In genomic region chr19:18699403-18700054, GRCh38 we compare ENCODE assay signal across 11 cellular contexts. TPM values are rescaled to one million over a fixed set of nuclear protein-coding genes. Genes with fewer than 3 reads are reported as not detected.
DNase-seq lines count a peak whose midpoint lies in the region; ATAC-seq and TF ChIP-seq lines count a peak whose summit lies in the region.
"Had no signal": no experiment of that assay in that cellular context is flagged by ENCODE, and none has a peak within 500 bp of the region (broad histone marks: within the 10 kb centered on the region; RNA-seq: fewer than 3 reads in every experiment).

No MANE protein-coding gene starts in this region.

- ATAC-seq in activated T-cell treated with anti-CD3 and anti-CD28 coated beads, Interleukin-2, amount 50 U/mL, for 72 hours (replicated peaks in 1 of 2): no peak
- ATAC-seq in lower lobe of right lung (no peak), upper lobe of left lung (ENCODE audit: low FRiP score in 2 of 2) (no peak)

- no peak for DNase-seq in activated T-cell treated with anti-CD3 and anti-CD28 coated beads, Interleukin-2, amount 50 U/mL, for 72 hours
- no peak for DNase-seq in activated T-cell treated with anti-CD3 and anti-CD28 coated beads, Interleukin-2, amount 50 U/mL, for 1 hour
- no peak for DNase-seq in activated T-helper 1 cell treated with anti-CD3 and anti-CD28 coated beads, Interleukin-12 subunit alpha, Interleukin-12 subunit beta, Interleukin-2, Interleukin-4 antibody, amounts not matched to agents 30 ng/mL and 10 ng/mL and 1 ng/mL, durations not matched to agents 14 hours and 24 hours and 36 hours (ENCODE audit: low spot score)
- DNase-seq in lower lobe of right lung: no peak
- DNase-seq in upper lobe of left lung: peak in 1 of 2 donors; percentile 45
- no peak for DNase-seq in DMS153 (lab: John Stamatoyannopoulos, UW)
- DNase-seq in SIG-M5 treated with dmso at 0.1 percent for 504 hours (lab: John Stamatoyannopoulos, UW; ENCODE audit: unreplicated experiment): no peak
- DNase-seq in nephron progenitor cell: no peak
- DNase-seq: NCI-H1930, SHP77 treated with DMSO at 0.1 percent for 48 hours had no signal

- no peak overlapping the region for H3K4me3 ChIP-seq in lower lobe of right lung
- H3K4me3 ChIP-seq in upper lobe of left lung: no peak overlapping the region
- H3K4me3 ChIP-seq: cardiac muscle cell had no signal

- H3K27ac ChIP-seq in lower lobe of right lung (peak overlapping the region; percentile 79), upper lobe of left lung (peak overlapping the region in 3 of 4 donors; percentile 49 to 73 (median 71))
- H3K27ac ChIP-seq: cardiac muscle cell had no signal

- H3K27me3 ChIP-seq in lower lobe of right lung (ENCODE audit: low read depth) (no peaks in the 10 kb centered on the region), upper lobe of left lung (no peaks in the 10 kb centered on the region)
- H3K27me3 ChIP-seq: cardiac muscle cell had no signal

- H3K36me3 ChIP-seq in lower lobe of right lung: no peaks in the 10 kb centered on the region
- no peaks in the 10 kb centered on the region for H3K36me3 ChIP-seq in upper lobe of left lung
- H3K36me3 ChIP-seq: cardiac muscle cell had no signal

- no peak overlapping the region for H3K27ac Mint-ChIP-seq in activated T-cell treated with anti-CD3 and anti-CD28 coated beads, Interleukin-2, amount 50 U/mL, for 72 hours
- H3K27ac Mint-ChIP-seq in activated T-helper 1 cell treated with anti-CD3 and anti-CD28 coated beads, Interleukin-12 subunit alpha, Interleukin-12 subunit beta, Interleukin-2, Interleukin-4 antibody, amounts not matched to agents 30 ng/mL and 10 ng/mL and 1 ng/mL, durations not matched to agents 14 hours and 24 hours and 36 hours: no peak overlapping the region
- H3K27ac Mint-ChIP-seq in nephron progenitor cell: no peak overlapping the region

- H3K4me3 Mint-ChIP-seq in activated T-cell treated with anti-CD3 and anti-CD28 coated beads, Interleukin-2, amount 50 U/mL, for 72 hours: peak overlapping the region; percentile 76 to 83
- H3K4me3 Mint-ChIP-seq in activated T-helper 1 cell treated with anti-CD3 and anti-CD28 coated beads, Interleukin-12 subunit alpha, Interleukin-12 subunit beta, Interleukin-2, Interleukin-4 antibody, amounts not matched to agents 30 ng/mL and 10 ng/mL and 1 ng/mL, durations not matched to agents 14 hours and 24 hours and 36 hours: peak overlapping the region; percentile 51
- no peak overlapping the region for H3K4me3 Mint-ChIP-seq in nephron progenitor cell

- H3K9me3 ChIP-seq in lower lobe of right lung: no peaks in the 10 kb centered on the region
- H3K9me3 ChIP-seq in upper lobe of left lung: no peaks in the 10 kb centered on the region

- H3K4me1 Mint-ChIP-seq in activated T-cell treated with anti-CD3 and anti-CD28 coated beads, Interleukin-2, amount 50 U/mL, for 72 hours (ENCODE audit: low read depth): peaks cover 26% of the 10 kb centered on the region
- H3K4me1 Mint-ChIP-seq in activated T-helper 1 cell treated with anti-CD3 and anti-CD28 coated beads, Interleukin-12 subunit alpha, Interleukin-12 subunit beta, Interleukin-2, Interleukin-4 antibody, amounts not matched to agents 30 ng/mL and 10 ng/mL and 1 ng/mL, durations not matched to agents 14 hours and 24 hours and 36 hours (ENCODE audit: low read depth): peaks cover 20% of the 10 kb centered on the region
- peaks cover 21% of the 10 kb centered on the region for H3K4me1 Mint-ChIP-seq in nephron progenitor cell

- H3K36me3 Mint-ChIP-seq in activated T-cell treated with anti-CD3 and anti-CD28 coated beads, Interleukin-2, amount 50 U/mL, for 72 hours (ENCODE audit: insufficient read depth in 2 of 2): no peaks in the 10 kb centered on the region
- no peaks in the 10 kb centered on the region for H3K36me3 Mint-ChIP-seq in activated T-helper 1 cell treated with anti-CD3 and anti-CD28 coated beads, Interleukin-12 subunit alpha, Interleukin-12 subunit beta, Interleukin-2, Interleukin-4 antibody, amounts not matched to agents 30 ng/mL and 10 ng/mL and 1 ng/mL, durations not matched to agents 14 hours and 24 hours and 36 hours (ENCODE audit: low read depth)
- no peaks in the 10 kb centered on the region for H3K36me3 Mint-ChIP-seq in nephron progenitor cell (ENCODE audit: low read depth)

- WGBS in upper lobe of left lung, 2 donors: 70 to 80% methylated on average over 1 to 14 of the region's 14 CpGs

- no peaks in the 10 kb centered on the region for H3K9me3 Mint-ChIP-seq in activated T-cell treated with anti-CD3 and anti-CD28 coated beads, Interleukin-2, amount 50 U/mL, for 72 hours
- H3K9me3 Mint-ChIP-seq in activated T-helper 1 cell treated with anti-CD3 and anti-CD28 coated beads, Interleukin-12 subunit alpha, Interleukin-12 subunit beta, Interleukin-2, Interleukin-4 antibody, amounts not matched to agents 30 ng/mL and 10 ng/mL and 1 ng/mL, durations not matched to agents 14 hours and 24 hours and 36 hours: no peaks in the 10 kb centered on the region
- H3K9me3 Mint-ChIP-seq in nephron progenitor cell: no peaks in the 10 kb centered on the region

- no peak for TF ChIP-seq CTCF in lower lobe of right lung (IDR thresholded peaks at IDR 0.05)
- no peak for TF ChIP-seq CTCF in upper lobe of left lung (IDR thresholded peaks at IDR 0.05)
- TF ChIP-seq CTCF in nephron progenitor cell (IDR thresholded peaks at IDR 0.05): no peak

- no peaks in the 10 kb centered on the region for H3K27me3 Mint-ChIP-seq in activated T-cell treated with anti-CD3 and anti-CD28 coated beads, Interleukin-2, amount 50 U/mL, for 72 hours (ENCODE audit: low read depth)
- H3K27me3 Mint-ChIP-seq in activated T-helper 1 cell treated with anti-CD3 and anti-CD28 coated beads, Interleukin-12 subunit alpha, Interleukin-12 subunit beta, Interleukin-2, Interleukin-4 antibody, amounts not matched to agents 30 ng/mL and 10 ng/mL and 1 ng/mL, durations not matched to agents 14 hours and 24 hours and 36 hours (ENCODE audit: insufficient read depth): no peaks in the 10 kb centered on the region
- peaks cover 10% of the 10 kb centered on the region for H3K27me3 Mint-ChIP-seq in nephron progenitor cell (ENCODE audit: low read depth, poor library complexity)

- TF ChIP-seq POLR2A in upper lobe of left lung (IDR thresholded peaks at IDR 0.05): no peak

- intact Hi-C loops in activated T-helper 1 cell treated with anti-CD3 and anti-CD28 coated beads, Interleukin-12 subunit alpha, Interleukin-12 subunit beta, Interleukin-2, Interleukin-4 antibody, amounts not matched to agents 30 ng/mL and 10 ng/mL and 1 ng/mL, durations not matched to agents 14 hours and 24 hours and 36 hours (cut with micrococcal nuclease): no loop called here
- intact Hi-C loops in lower lobe of right lung (cut with DNase I): no loop called here

- H3K4me1 ChIP-seq in lower lobe of right lung (peaks cover 24% of the 10 kb centered on the region), upper lobe of left lung (peaks cover 15 to 22% (median 20%) of the 10 kb centered on the region in 4 donors)

- TF ChIP-seq EP300 in upper lobe of left lung (IDR thresholded peaks at IDR 0.05): no peak

RNA-seq across cellular contexts. Expression of gene CRTC1, which starts 16.0 kb away (rescaled TPM):
- total RNA-seq in activated T-cell treated with anti-CD3 and anti-CD28 coated beads, Interleukin-2, amount 50 U/mL, for 72 hours: 1 to 10 TPM; 7.1 to 7.3 TPM
- total RNA-seq in activated T-helper 1 cell treated with anti-CD3 and anti-CD28 coated beads, Interleukin-12 subunit alpha, Interleukin-12 subunit beta, Interleukin-2, Interleukin-4 antibody, amounts not matched to agents 30 ng/mL and 10 ng/mL and 1 ng/mL, durations not matched to agents 14 hours and 24 hours and 36 hours: 6.1 and 7.6 TPM in 2 replicates
- 16.2 TPM for total RNA-seq in lower lobe of right lung
- total RNA-seq in upper lobe of left lung: 10 to 100 TPM in 4 of 6 donors, 1 to 10 TPM in 2; 5.9 to 27.2 (median 15.6) TPM
